27 cellular contexts compared by ENCODE assay signal in the genomic region with DNA sequence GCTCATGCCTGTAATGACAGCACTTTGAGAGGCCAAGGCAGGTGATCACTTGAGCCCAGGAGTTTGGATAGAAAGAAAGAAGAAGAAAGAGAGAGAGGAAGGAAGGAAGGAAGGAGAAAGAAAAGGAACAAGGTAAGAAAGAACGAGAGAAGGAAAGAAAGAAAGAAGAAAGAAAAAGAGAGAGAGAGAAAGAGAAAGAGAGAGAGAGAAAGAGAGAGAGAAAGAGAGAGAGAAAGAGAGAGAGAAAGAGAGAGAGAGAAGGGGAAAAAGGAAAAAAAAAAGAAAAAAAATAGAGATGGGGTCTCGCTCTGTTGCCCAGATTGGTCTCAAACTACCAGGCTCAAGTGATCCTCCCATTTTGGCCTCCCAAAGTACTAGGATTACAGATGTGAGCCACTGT.
"Had no signal": no experiment of that assay in that cellular context is flagged by ENCODE, and none has a peak within 500 bp of the region (broad histone marks: within the 10 kb centered on the region; RNA-seq: fewer than 3 reads in every experiment).

No MANE protein-coding gene starts in this region.

- H3K4me1 ChIP-seq: stomach, suprapubic skin, testis, thyroid gland, tibial artery, tibial nerve, transverse colon, upper lobe of left lung, upper lobe of right lung, uterus, vagina had no signal

- H3K9me3 ChIP-seq: stomach, suprapubic skin, testis, thoracic aorta, thyroid gland, tibial artery, tibial nerve, transverse colon, upper lobe of left lung, upper lobe of right lung, uterus, vagina had no signal

- H3K36me3 ChIP-seq: stomach, suprapubic skin, thoracic aorta, thyroid gland, tibial artery, tibial nerve, transverse colon, upper lobe of left lung, upper lobe of right lung, uterus, vagina had no signal

- FAIRE-seq: urothelium cell line had no signal

- DNase-seq: stimulated activated CD4-positive, alpha-beta T cell treated with anti-CD3 and anti-CD28 coated beads, Interleukin-2, amount 100 ng/mL, for 48 hours; stimulated activated CD4-positive, alpha-beta T cell treated with anti-CD3 and anti-CD28 coated beads, Interleukin-4, amount 100 ng/mL, for 1 hour; stimulated activated CD4-positive, alpha-beta T cell treated with anti-CD3 and anti-CD28 coated beads, Interleukin-4, amount 100 ng/mL, for 24 hours; stimulated activated CD4-positive, alpha-beta T cell treated with anti-CD3 and anti-CD28 coated beads, Interleukin-4, amount 100 ng/mL, for 4 hours; stimulated activated CD8-positive, alpha-beta memory T cell treated with anti-CD3 and anti-CD28 coated beads, Interleukin-4, amount 100 ng/mL, for 48 hours; stimulated activated naive B cell treated with anti-CD40 and anti-IgM and Interleukin-4, amounts not matched to agents 10 μg/mL and 1 μg/mL and 100 μg/mL, for 72 hours; stimulated activated naive CD4-positive, alpha-beta T cell; stimulated activated naive CD4-positive, alpha-beta T cell treated with Interleukin-2 at 50 U/mL for 16 hours; stimulated activated naive CD8-positive, alpha-beta T cell treated with anti-CD3 and anti-CD28 coated beads, Interleukin-15, amount 100 ng/mL, for 72 hours; stimulated activated naive CD8-positive, alpha-beta T cell treated with anti-CD3 and anti-CD28 coated beads, Interleukin-15, Interleukin-2, amounts not matched to agents 100 U/mL and 50 U/mL, for 24 hours; stomach; substantia nigra; testis; thyroid gland; tibial artery; transverse colon; trophoblast cell; upper lobe of left lung; upper lobe of right lung; uterus had no signal

- H3K27ac ChIP-seq: stomach, suprapubic skin, testis, thoracic aorta, thyroid gland, tibial artery, tibial nerve, transverse colon, upper lobe of left lung, upper lobe of right lung, uterus, vagina had no signal

- ATAC-seq: stimulated activated effector memory CD8-positive, alpha-beta T cell treated with anti-CD3 and anti-CD28 coated beads, Interleukin-12 subunit alpha, Interleukin-12 subunit beta, amount 100 ng/mL, for 72 hours; stimulated activated memory B cell treated with anti-CD40 and anti-IgM and Interleukin-4, amounts not matched to agents 10 μg/mL and 1 μg/mL and 100 μg/mL, for 72 hours; stimulated activated naive B cell treated with anti-CD40 and anti-IgM and Interleukin-4, amounts not matched to agents 10 μg/mL and 1 μg/mL and 100 μg/mL, for 72 hours; stimulated activated naive CD8-positive, alpha-beta T cell treated with anti-CD3 and anti-CD28 coated beads, Interleukin-15, amount 100 ng/mL, for 72 hours; stimulated activated naive CD8-positive, alpha-beta T cell treated with anti-CD3 and anti-CD28 coated beads, Interleukin-15, Interleukin-2, amounts not matched to agents 100 U/mL and 50 U/mL, for 24 hours; upper lobe of right lung had no signal

- H3K27me3 ChIP-seq: stomach, testis, thyroid gland, tibial artery, tibial nerve, transverse colon, upper lobe of left lung, upper lobe of right lung, uterus, vagina had no signal

- H3K4me3 ChIP-seq: stomach, suprapubic skin, testis, thoracic aorta, thyroid gland, tibial artery, tibial nerve, transverse colon, upper lobe of left lung, upper lobe of right lung, uterus, vagina had no signal
